In the genomic region with DNA sequence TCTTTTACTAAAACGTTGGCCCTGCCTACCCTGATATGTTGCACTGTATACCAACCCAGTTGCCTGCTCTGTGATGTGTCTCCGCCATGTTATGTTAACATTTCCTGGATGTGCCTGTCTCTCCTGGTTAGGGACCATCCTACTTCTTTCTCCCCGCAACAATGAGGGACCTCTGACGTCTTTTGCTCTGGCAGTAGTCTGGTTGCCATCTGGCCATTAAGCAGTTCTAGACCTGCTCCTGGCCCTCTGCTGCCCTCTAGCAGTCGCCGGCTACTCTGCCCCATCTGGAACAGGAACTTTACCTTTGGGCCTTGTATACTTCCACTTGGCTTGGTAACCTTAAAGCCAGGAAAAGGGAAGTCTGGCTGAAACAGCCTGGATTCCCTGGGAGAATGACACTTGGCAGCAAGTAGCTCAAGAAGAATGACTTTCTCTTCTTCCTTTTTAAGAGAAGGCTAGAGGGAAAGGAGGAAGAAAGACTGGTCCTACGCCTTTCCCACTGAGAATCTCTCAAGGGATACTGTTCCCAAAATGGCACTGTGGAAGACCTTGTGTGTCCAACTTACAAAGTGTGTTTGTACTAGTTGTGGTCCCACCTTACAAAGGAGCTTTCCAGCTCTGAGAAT, we compare ENCODE assay signal across 8 cellular contexts.
DNase-seq lines count a peak whose midpoint lies in the region; ATAC-seq lines count a peak whose summit lies in the region.

No MANE protein-coding gene starts in this region.

- no peaks in the 10 kb centered on the region for H3K36me3 Mint-ChIP-seq in activated T-helper 1 cell treated with anti-CD3 and anti-CD28 coated beads, Interleukin-12 subunit alpha, Interleukin-12 subunit beta, Interleukin-2, Interleukin-4 antibody, amounts not matched to agents 30 ng/mL and 10 ng/mL and 1 ng/mL, durations not matched to agents 14 hours and 24 hours and 36 hours (ENCODE audit: low read depth)

- no peaks in the 10 kb centered on the region for H3K9me3 Mint-ChIP-seq in activated T-helper 1 cell treated with anti-CD3 and anti-CD28 coated beads, Interleukin-12 subunit alpha, Interleukin-12 subunit beta, Interleukin-2, Interleukin-4 antibody, amounts not matched to agents 30 ng/mL and 10 ng/mL and 1 ng/mL, durations not matched to agents 14 hours and 24 hours and 36 hours

- no peak for ATAC-seq in activated CD4-positive, CD25-positive, alpha-beta regulatory T cell treated with anti-CD3 and anti-CD28 coated beads, Interleukin-2, amount 50 U/mL, for 24 hours
- peak; percentile 76 for ATAC-seq in HG02798 (IDR thresholded peaks at IDR 0.05; ENCODE audit: poor library complexity, unreplicated experiment)

- H3K27me3 Mint-ChIP-seq in activated T-helper 1 cell treated with anti-CD3 and anti-CD28 coated beads, Interleukin-12 subunit alpha, Interleukin-12 subunit beta, Interleukin-2, Interleukin-4 antibody, amounts not matched to agents 30 ng/mL and 10 ng/mL and 1 ng/mL, durations not matched to agents 14 hours and 24 hours and 36 hours (ENCODE audit: insufficient read depth), result peaks cover 7% of the 10 kb centered on the region

- intact Hi-C loops in activated T-helper 1 cell treated with anti-CD3 and anti-CD28 coated beads, Interleukin-12 subunit alpha, Interleukin-12 subunit beta, Interleukin-2, Interleukin-4 antibody, amounts not matched to agents 30 ng/mL and 10 ng/mL and 1 ng/mL, durations not matched to agents 14 hours and 24 hours and 36 hours (cut with micrococcal nuclease), result loop anchor here (2.0 to 5.0 kb wide), 4 partner anchors 65 to 265 kb away; a partner anchor contains a TSS

- H3K4me1 Mint-ChIP-seq in activated T-helper 1 cell treated with anti-CD3 and anti-CD28 coated beads, Interleukin-12 subunit alpha, Interleukin-12 subunit beta, Interleukin-2, Interleukin-4 antibody, amounts not matched to agents 30 ng/mL and 10 ng/mL and 1 ng/mL, durations not matched to agents 14 hours and 24 hours and 36 hours (ENCODE audit: low read depth), result peaks cover 10% of the 10 kb centered on the region

- DNase-seq in activated CD4-positive, CD25-positive, alpha-beta regulatory T cell treated with anti-CD3 and anti-CD28 coated beads, Interleukin-2, amount 50 U/mL, for 72 hours, result peak; percentile 34
- DNase-seq in NCI-H524 (lab: John Stamatoyannopoulos, UW), result peak; percentile 91 to 92
- peak; percentile 1 for DNase-seq in activated T-helper 1 cell treated with anti-CD3 and anti-CD28 coated beads, Interleukin-12 subunit alpha, Interleukin-12 subunit beta, Interleukin-2, Interleukin-4 antibody, amounts not matched to agents 30 ng/mL and 10 ng/mL and 1 ng/mL, durations not matched to agents 14 hours and 24 hours and 36 hours (ENCODE audit: low spot score)
- DNase-seq in iPS DF 19.7 (ENCODE audit: low read depth, low spot score), result peak; percentile 50
- DNase-seq in stimulated activated CD8-positive, alpha-beta memory T cell treated with anti-CD3 and anti-CD28 coated beads, Interleukin-4, amount 100 ng/mL, for 24 hours (ENCODE audit: low read depth), result peak; percentile 28
- DNase-seq in T-helper 9 cell, result no peak

- H3K4me3 Mint-ChIP-seq in activated T-helper 1 cell treated with anti-CD3 and anti-CD28 coated beads, Interleukin-12 subunit alpha, Interleukin-12 subunit beta, Interleukin-2, Interleukin-4 antibody, amounts not matched to agents 30 ng/mL and 10 ng/mL and 1 ng/mL, durations not matched to agents 14 hours and 24 hours and 36 hours, result no peak overlapping the region

- no peak overlapping the region for H3K27ac Mint-ChIP-seq in activated T-helper 1 cell treated with anti-CD3 and anti-CD28 coated beads, Interleukin-12 subunit alpha, Interleukin-12 subunit beta, Interleukin-2, Interleukin-4 antibody, amounts not matched to agents 30 ng/mL and 10 ng/mL and 1 ng/mL, durations not matched to agents 14 hours and 24 hours and 36 hours
